In genomic region chr11:47215366-47215925, GRCh38 we compare ENCODE assay signal across 8 cellular contexts. TPM values are rescaled to one million over a fixed set of nuclear protein-coding genes. Genes with fewer than 3 reads are reported as not detected.
DNase-seq lines count a peak whose midpoint lies in the region; ATAC-seq and TF ChIP-seq lines count a peak whose summit lies in the region.

No MANE protein-coding gene starts in this region.

- H3K27me3 ChIP-seq in SU-DHL-6 (ENCODE audit: low read length): no peaks in the 10 kb centered on the region
- no peaks in the 10 kb centered on the region for H3K27me3 ChIP-seq in foreskin keratinocyte
- H3K27me3 ChIP-seq in sigmoid colon: no peaks in the 10 kb centered on the region

- no peaks in the 10 kb centered on the region for H4K20me1 ChIP-seq in SU-DHL-6 (ENCODE audit: low read depth, low read length)

- intact Hi-C loops in sigmoid colon (cut with DNase I): loop anchor here (2.0 kb wide), 2 partner anchors 39 to 53 kb away; partner anchors contain the start of gene ARFGAP2

- 2 to 3% methylated on average over 15 of the region's 15 CpGs for WGBS in sigmoid colon, 2 donors

- TF ChIP-seq POLR2A in sigmoid colon (IDR thresholded peaks at IDR 0.05): no peak

- no peak for TF ChIP-seq EP300 in sigmoid colon (IDR thresholded peaks at IDR 0.05)

- peaks cover 1% of the 10 kb centered on the region for H3K4me1 ChIP-seq in foreskin keratinocyte
- H3K4me1 ChIP-seq in sigmoid colon: peaks cover 0 to 49% (median 28%) of the 10 kb centered on the region in 4 donors

- peak overlapping the region; percentile 2 for H2AFZ ChIP-seq in SU-DHL-6 (ENCODE audit: low read depth, low read length, severe bottlenecking)

- H3K36me3 ChIP-seq in SU-DHL-6 (ENCODE audit: low read length) (peaks cover 5% of the 10 kb centered on the region), sigmoid colon (peaks cover 0 to 17% (median 2%) of the 10 kb centered on the region in 4 donors)

- TF ChIP-seq CTCF in SU-DHL-6 (IDR thresholded peaks at IDR 0.05; ENCODE audit: insufficient read depth, low read length, poor library complexity, severe bottlenecking) (no peak), foreskin keratinocyte (conservative IDR thresholded peaks at IDR 0.05) (no peak), sigmoid colon (IDR thresholded peaks at IDR 0.05) (no peak)

- DNase-seq in stimulated activated CD4-positive, alpha-beta T cell treated with anti-CD3 and anti-CD28 coated beads, Interleukin-2, amount 100 ng/mL, for 4 hours (ENCODE audit: low read depth): peak; percentile 29
- no peak for DNase-seq in stimulated activated CD4-positive, alpha-beta T cell treated with anti-CD3 and anti-CD28 coated beads, Interleukin-4, amount 100 ng/mL, for 4 hours
- DNase-seq in foreskin keratinocyte (peak; percentile 47 to 69), sigmoid colon (no peak), germinal center (ENCODE audit: low spot score) (no peak), H4 (ENCODE audit: low spot score) (no peak)

- H3K4me2 ChIP-seq in SU-DHL-6 (ENCODE audit: low read depth, low read length, poor library complexity, severe bottlenecking): peak overlapping the region; percentile 92

- H3K27ac ChIP-seq in SU-DHL-6 (ENCODE audit: low read depth, low read length) (peak overlapping the region; percentile 92), foreskin keratinocyte (peak overlapping the region; percentile 95), sigmoid colon (peak overlapping the region; percentile 93 to 97 (median 94))

- H3K9ac ChIP-seq in SU-DHL-6 (ENCODE audit: low read length): peak overlapping the region; percentile 95

- H3K9me2 ChIP-seq in SU-DHL-6 (replicated peaks; ENCODE audit: insufficient read depth, low read length): no peaks in the 10 kb centered on the region

- H3F3A ChIP-seq in SU-DHL-6 (ENCODE audit: insufficient read depth): peaks cover 25% of the 10 kb centered on the region

- H3K79me2 ChIP-seq in SU-DHL-6 (ENCODE audit: insufficient read depth, low read length): peaks cover 29% of the 10 kb centered on the region

- ATAC-seq in foreskin keratinocyte: no peak
- no peak for ATAC-seq in HG03565 (IDR thresholded peaks at IDR 0.05; ENCODE audit: unreplicated experiment)

- H3K9me3 ChIP-seq in SU-DHL-6 (ENCODE audit: insufficient read depth, low read length) (no peaks in the 10 kb centered on the region), sigmoid colon (no peaks in the 10 kb centered on the region)

- peak overlapping the region; percentile 65 for H3K4me3 ChIP-seq in SU-DHL-6 (ENCODE audit: insufficient read depth, low read length, poor library complexity, severe bottlenecking)
- peak overlapping the region; percentile 56 to 70 (median 58) for H3K4me3 ChIP-seq in sigmoid colon

RNA-seq across cellular contexts. Expression of gene DDB2, which starts 0.7 kb away (rescaled TPM):
- 57.9 and 67.0 TPM in 2 replicates for total RNA-seq in foreskin keratinocyte
- polyA plus RNA-seq in foreskin keratinocyte: 61.9 and 71.7 TPM in 2 replicates
- 10 to 100 TPM; 31.9 to 44.6 (median 32.3) TPM for total RNA-seq in sigmoid colon
- 10 to 100 TPM; 21.3 to 42.0 (median 21.6) TPM for polyA plus RNA-seq in sigmoid colon
- 41.4 and 43.0 TPM in 2 replicates for total RNA-seq in H4 (2014; rRNA removed; shearing (Covaris generic))

RNA-seq across cellular contexts. Expression of gene PACSIN3, which starts 29.2 kb away (rescaled TPM):
- 67.9 and 71.4 TPM in 2 replicates for total RNA-seq in foreskin keratinocyte
- 85.9 and 87.5 TPM in 2 replicates for polyA plus RNA-seq in foreskin keratinocyte
- total RNA-seq in sigmoid colon: 10 to 100 TPM; 56.0 to 78.3 (median 73.5) TPM
- 1 to 10 TPM; 1.2 to 7.0 (median 4.8) TPM for polyA plus RNA-seq in sigmoid colon
- 11.3 and 16.4 TPM in 2 replicates for total RNA-seq in H4 (2014; rRNA removed; shearing (Covaris generic))

RNA-seq across cellular contexts. Expression of gene ACP2, which starts 33.2 kb away (rescaled TPM):
- total RNA-seq in foreskin keratinocyte (22.6 and 23.6 TPM in 2 replicates), sigmoid colon (10 to 100 TPM; 30.7 to 54.0 (median 34.9) TPM)
- polyA plus RNA-seq in foreskin keratinocyte (20.2 and 20.8 TPM in 2 replicates), sigmoid colon (10 to 100 TPM; 15.6 to 50.9 (median 25.4) TPM)
- total RNA-seq in H4 (2014; rRNA removed; shearing (Covaris generic)): 21.6 and 24.0 TPM in 2 replicates

RNA-seq across cellular contexts. Expression of gene ARFGAP2, which starts 38.8 kb away (rescaled TPM):
- total RNA-seq in foreskin keratinocyte (78.2 and 83.5 TPM in 2 replicates), sigmoid colon (100 to 1,000 TPM in 3 of 4 donors, 10 to 100 TPM in 1; 85.0 to 185 (median 123) TPM)
- polyA plus RNA-seq in foreskin keratinocyte (51.4 and 52.2 TPM in 2 replicates), sigmoid colon (10 to 100 TPM; 46.8 to 81.1 (median 50.2) TPM)
- total RNA-seq in H4 (2014; rRNA removed; shearing (Covaris generic)): 81.8 and 97.4 TPM in 2 replicates

RNA-seq across cellular contexts. Expression of gene NR1H3, which starts 42.4 kb away (rescaled TPM):
- total RNA-seq in foreskin keratinocyte: 8.8 and 8.9 TPM in 2 replicates
- polyA plus RNA-seq in foreskin keratinocyte: 8.5 and 9.2 TPM in 2 replicates
- total RNA-seq in sigmoid colon: 10 to 100 TPM; 30.3 to 54.5 (median 40.2) TPM
- 10 to 100 TPM; 57.3 to 90.1 (median 61.5) TPM for polyA plus RNA-seq in sigmoid colon
- 15.7 and 16.1 TPM in 2 replicates for total RNA-seq in H4 (2014; rRNA removed; shearing (Covaris generic))

Comparison
In these comparisons a context has a peak if more than half of its experiments do, and no peak if none do; other contexts are left out.
1. DNase-seq: peak in stimulated activated CD4-positive, alpha-beta T cell treated with anti-CD3 and anti-CD28 coated beads, Interleukin-2, amount 100 ng/mL, for 4 hours (single experiment) and foreskin keratinocyte (2 of 2); none in stimulated activated CD4-positive, alpha-beta T cell treated with anti-CD3 and anti-CD28 coated beads, Interleukin-4, amount 100 ng/mL, for 4 hours (0 of 2), sigmoid colon (single experiment), germinal center (single experiment) and H4 (single experiment).
2. Peak in every context shown above with its lines, with median percentiles within 50 percentile points of each other: H3K27ac ChIP-seq.